In genomic region chr1:22325531-22326371, GRCh38 we compare ENCODE assay signal across 18 cellular contexts.
DNase-seq lines count a peak whose midpoint lies in the region; ATAC-seq and TF ChIP-seq lines count a peak whose summit lies in the region.
"Had no signal": no experiment of that assay in that cellular context is flagged by ENCODE, and none has a peak within 500 bp of the region (broad histone marks: within the 10 kb centered on the region; RNA-seq: fewer than 3 reads in every experiment).

No MANE protein-coding gene starts in this region.

- H3K27ac Mint-ChIP-seq in activated CD8-positive, alpha-beta memory T cell treated with anti-CD3 and anti-CD28 coated beads, Interleukin-2, amount 10 ng/mL, durations not matched to agents 7 days and 5 days, result no peak overlapping the region
- no peak overlapping the region for H3K27ac Mint-ChIP-seq in endothelial cell (ENCODE audit: unreplicated experiment)
- H3K27ac Mint-ChIP-seq: CD14-positive monocyte had no signal

- H3K9ac ChIP-seq in trophoblast cell (ENCODE audit: low read length), result no peak overlapping the region

- no peak overlapping the region for H3K27ac ChIP-seq in trophoblast cell (ENCODE audit: low read depth, low read length)
- H3K27ac ChIP-seq in vagina, result no peak overlapping the region
- H3K27ac ChIP-seq: HL-60 had no signal

- no peak overlapping the region for H3K23ac ChIP-seq in trophoblast cell (ENCODE audit: low read length)

- no peak overlapping the region for H3K4me3 Mint-ChIP-seq in activated CD8-positive, alpha-beta memory T cell treated with anti-CD3 and anti-CD28 coated beads, Interleukin-2, amount 10 ng/mL, durations not matched to agents 7 days and 5 days
- H3K4me3 Mint-ChIP-seq in endothelial cell (ENCODE audit: unreplicated experiment), result no peak overlapping the region
- H3K4me3 Mint-ChIP-seq: CD14-positive monocyte had no signal

- H3K4me3 ChIP-seq in trophoblast cell (ENCODE audit: low read depth, low read length) (no peak overlapping the region), vagina (no peak overlapping the region)

- H3K36me3 Mint-ChIP-seq in activated CD8-positive, alpha-beta memory T cell treated with anti-CD3 and anti-CD28 coated beads, Interleukin-2, amount 10 ng/mL, durations not matched to agents 7 days and 5 days, result no peaks in the 10 kb centered on the region
- no peaks in the 10 kb centered on the region for H3K36me3 Mint-ChIP-seq in endothelial cell (ENCODE audit: low read depth, unreplicated experiment)
- H3K36me3 Mint-ChIP-seq: CD14-positive monocyte had no signal

- H3K4ac ChIP-seq in trophoblast cell (ENCODE audit: low read depth, low read length), result no peak overlapping the region

- no peak overlapping the region for H4K8ac ChIP-seq in trophoblast cell (ENCODE audit: low read depth, low read length)

- H3K27me3 ChIP-seq in trophoblast cell (ENCODE audit: insufficient read depth, low read length) (no peaks in the 10 kb centered on the region), vagina (no peaks in the 10 kb centered on the region)

- no peak overlapping the region for H2AFZ ChIP-seq in trophoblast cell (ENCODE audit: insufficient read depth, low read length, poor library complexity)

- H3K18ac ChIP-seq in trophoblast cell (ENCODE audit: low read length), result no peak overlapping the region

- H3K36me3 ChIP-seq in trophoblast cell (ENCODE audit: control insufficient read depth in 1 of 2, insufficient read depth in 2 of 2, low read length in 2 of 2), result no peaks in the 10 kb centered on the region
- no peaks in the 10 kb centered on the region for H3K36me3 ChIP-seq in vagina

- DNase-seq in activated CD8-positive, alpha-beta memory T cell treated with anti-CD3 and anti-CD28 coated beads, Interleukin-2, amount 10 ng/mL, durations not matched to agents 7 days and 5 days, result peak; percentile 33
- DNase-seq in activated CD8-positive, alpha-beta memory T cell treated with anti-CD3 and anti-CD28 coated beads, Interleukin-2, amount 50 U/mL, for 4 hours, result no peak
- peak; percentile 32 for DNase-seq in islet precursor cell
- DNase-seq in trophoblast cell, result no peak
- DNase-seq in vagina (ENCODE audit: extremely low spot score in 2 of 2), result peak; percentile 58 to 95
- DNase-seq in occipital lobe (lab: John Stamatoyannopoulos, UW), result no peak
- no peak for DNase-seq in endothelial cell (ENCODE audit: low spot score)
- no peak for DNase-seq in cortex of kidney (lab: John Stamatoyannopoulos, UW)
- DNase-seq: 8988T, COR-L47, DMS153, MV-4-11, NCI-H1436, NCI-H2081, NCI-H526 had no signal

- intact Hi-C loops in vagina (cut with DNase I), result no loop called here

- no peak for ATAC-seq in activated CD8-positive, alpha-beta memory T cell treated with anti-CD3 and anti-CD28 coated beads, Interleukin-2, amount 10 ng/mL, durations not matched to agents 7 days and 5 days
- ATAC-seq: HCT116 had no signal

- no peak overlapping the region for H2AK5ac ChIP-seq in trophoblast cell (ENCODE audit: low read length)

- H3K4me1 Mint-ChIP-seq in activated CD8-positive, alpha-beta memory T cell treated with anti-CD3 and anti-CD28 coated beads, Interleukin-2, amount 10 ng/mL, durations not matched to agents 7 days and 5 days, result no peaks in the 10 kb centered on the region
- peaks cover 6% of the 10 kb centered on the region for H3K4me1 Mint-ChIP-seq in endothelial cell (ENCODE audit: unreplicated experiment)
- H3K4me1 Mint-ChIP-seq: CD14-positive monocyte had no signal

- H3K9me3 Mint-ChIP-seq in activated CD8-positive, alpha-beta memory T cell treated with anti-CD3 and anti-CD28 coated beads, Interleukin-2, amount 10 ng/mL, durations not matched to agents 7 days and 5 days (ENCODE audit: low read depth), result no peaks in the 10 kb centered on the region
- no peaks in the 10 kb centered on the region for H3K9me3 Mint-ChIP-seq in endothelial cell (ENCODE audit: unreplicated experiment)

- no peak overlapping the region for H2BK5ac ChIP-seq in trophoblast cell (ENCODE audit: low read depth, low read length, poor library complexity)

- CTCF ChIA-PET in activated CD8-positive, alpha-beta memory T cell treated with anti-CD3 and anti-CD28 coated beads, Interleukin-2, amount 10 ng/mL, durations not matched to agents 7 days and 5 days (lab: Charles Lee), result no interaction called here

- no peak overlapping the region for H2BK120ac ChIP-seq in trophoblast cell (ENCODE audit: insufficient read depth, low read length, poor library complexity)

- no peaks in the 10 kb centered on the region for H3K27me3 Mint-ChIP-seq in activated CD8-positive, alpha-beta memory T cell treated with anti-CD3 and anti-CD28 coated beads, Interleukin-2, amount 10 ng/mL, durations not matched to agents 7 days and 5 days
- no peaks in the 10 kb centered on the region for H3K27me3 Mint-ChIP-seq in endothelial cell (ENCODE audit: unreplicated experiment)

- no peak overlapping the region for H3K14ac ChIP-seq in trophoblast cell (ENCODE audit: low read length)

- H3K79me2 ChIP-seq in trophoblast cell (ENCODE audit: control insufficient read depth, insufficient read depth, low read length, poor library complexity), result no peaks in the 10 kb centered on the region

- H4K12ac ChIP-seq in trophoblast cell (ENCODE audit: low read depth, low read length), result no peak overlapping the region

- H3K9me3 ChIP-seq in trophoblast cell (ENCODE audit: insufficient read depth, low read depth, low read length) (peaks cover 2% of the 10 kb centered on the region), vagina (no peaks in the 10 kb centered on the region)

- TF ChIP-seq POLR2A in vagina (IDR thresholded peaks at IDR 0.05), result no peak

- H3K79me1 ChIP-seq in trophoblast cell (ENCODE audit: low read length), result peaks cover 3% of the 10 kb centered on the region

- peak overlapping the region; percentile 5 for H4K91ac ChIP-seq in trophoblast cell (ENCODE audit: low read depth, low read length)

- H2BK12ac ChIP-seq in trophoblast cell (ENCODE audit: low read length), result peak overlapping the region; percentile 12

- no CpG with 5 or more reads among the region's 10 CpGs for WGBS in trophoblast cell (ENCODE audit: extremely low coverage, insufficient coverage, insufficient read length)

- no peak overlapping the region for H3K4me2 ChIP-seq in trophoblast cell (ENCODE audit: low read length)

- TF ChIP-seq CTCF in vagina (IDR thresholded peaks at IDR 0.05), result no peak
- no peak for TF ChIP-seq CTCF in endothelial cell (IDR thresholded peaks at IDR 0.05; ENCODE audit: unreplicated experiment)

- H3K4me1 ChIP-seq in trophoblast cell (ENCODE audit: control insufficient read depth in 1 of 2, insufficient read depth in 2 of 2, low read length in 2 of 2) (peaks cover 5 to 8% of the 10 kb centered on the region in 2 experiments), vagina (no peaks in the 10 kb centered on the region)

Comparison
In these comparisons a context has a peak if more than half of its experiments do, and no peak if none do; other contexts are left out.
1. DNase-seq: peak in activated CD8-positive, alpha-beta memory T cell treated with anti-CD3 and anti-CD28 coated beads, Interleukin-2, amount 10 ng/mL, durations not matched to agents 7 days and 5 days (single experiment), islet precursor cell (single experiment) and vagina (2 of 2); none in activated CD8-positive, alpha-beta memory T cell treated with anti-CD3 and anti-CD28 coated beads, Interleukin-2, amount 50 U/mL, for 4 hours (single experiment), trophoblast cell (0 of 2), occipital lobe (single experiment), endothelial cell (single experiment) and cortex of kidney (single experiment).